In genomic region chr3:111975131-111975530, GRCh38 we compare ENCODE assay signal across 29 cellular contexts. TPM values are rescaled to one million over a fixed set of nuclear protein-coding genes. Genes with fewer than 3 reads are reported as not detected.
"Had no signal": no experiment of that assay in that cellular context is flagged by ENCODE, and none has a peak within 500 bp of the region (broad histone marks: within the 10 kb centered on the region; RNA-seq: fewer than 3 reads in every experiment).

No MANE protein-coding gene starts in this region.

- H3K27ac ChIP-seq: RWPE1 had no signal

- H3K9me3 ChIP-seq: SK-N-SH had no signal

- ATAC-seq: Panc1, PC-3, T-cell had no signal

- H3K9ac ChIP-seq: SK-N-SH had no signal

- H3K4me2 ChIP-seq: SK-N-SH had no signal

- DNase-seq: KBM-7; MV-4-11; NCI-H1048; NCI-H1105; NCI-H1417; NCI-H1436 treated with DMSO at 0.1 percent for 48 hours; NCI-H1694; NCI-H187 treated with DMSO at 0.1 percent for 48 hours; NCI-H2029 treated with DMSO at 0.1 percent for 48 hours; NCI-H2107; NCI-H2227 treated with DMSO at 0.1 percent for 48 hours; NCI-H524; NCI-H526 treated with DMSO at 0.1 percent for 48 hours; NCI-H748 treated with DMSO at 0.1 percent for 48 hours; NK-92 treated with Interleukin-12 subunit alpha and Interleukin-12 subunit beta, amount 100 ng/mL, for 24 hours; PC-3; SHP77; SK-N-SH; SW 1271; T-cell had no signal

- H3K9me2 ChIP-seq: SK-N-SH had no signal

RNA-seq across cellular contexts. Expression of gene TAGLN3, which starts 23.6 kb away (rescaled TPM):
- total RNA-seq: HT-29, LHCN-M2, MCF 10A, NCI-H460, OCI-LY7, SK-MEL-5, T-cell had no signal
- polyA plus RNA-seq: IgD-negative memory B cell had no signal

RNA-seq across cellular contexts. Expression of gene TMPRSS7, which starts 59.4 kb away (rescaled TPM):
- total RNA-seq: HT-29, LHCN-M2, MCF 10A, OCI-LY7, SK-MEL-5 had no signal
- polyA plus RNA-seq: IgD-negative memory B cell had no signal
